ENCODE assay signal across 8 cellular contexts in genomic region chr1:85259866-85260345, GRCh38. TPM values are rescaled to one million over a fixed set of nuclear protein-coding genes. Genes with fewer than 3 reads are reported as not detected.
DNase-seq lines count a peak whose midpoint lies in the region; ATAC-seq and TF ChIP-seq lines count a peak whose summit lies in the region.

No MANE protein-coding gene starts in this region.

- no peaks in the 10 kb centered on the region for H3K9me2 ChIP-seq in OCI-LY1 (ENCODE audit: low read depth, low read length)

- TF ChIP-seq CTCF in OCI-LY1 (IDR thresholded peaks at IDR 0.05; ENCODE audit: low read length) = no peak; the same call in 1 of the 2 replicates
- no peak for TF ChIP-seq CTCF in epithelial cell of esophagus (IDR thresholded peaks at IDR 0.05; ENCODE audit: insufficient read depth, low read depth, low read length, missing control alignments)
- no peak for TF ChIP-seq CTCF in neural progenitor cell (IDR thresholded peaks at IDR 0.05)

- peaks cover 11% of the 10 kb centered on the region for H3K36me3 ChIP-seq in ES-I3 (ENCODE audit: insufficient read depth, low read length)
- peaks cover 43% of the 10 kb centered on the region for H3K36me3 ChIP-seq in OCI-LY1 (ENCODE audit: insufficient read depth, low read length)
- H3K36me3 ChIP-seq in neural progenitor cell = peaks cover 11% of the 10 kb centered on the region

- no peaks in the 10 kb centered on the region for H3K27me3 ChIP-seq in OCI-LY1 (ENCODE audit: insufficient read depth, low read length)
- no peaks in the 10 kb centered on the region for H3K27me3 ChIP-seq in neural progenitor cell

- H3K27ac ChIP-seq in OCI-LY1 (ENCODE audit: low read depth, low read length, poor library complexity, severe bottlenecking) = no peak overlapping the region
- no peak overlapping the region for H3K27ac ChIP-seq in neural progenitor cell

- H3K36me3 Mint-ChIP-seq in neural progenitor cell = peaks cover 25% of the 10 kb centered on the region

- peaks cover 11% of the 10 kb centered on the region for H3K79me2 ChIP-seq in OCI-LY1 (ENCODE audit: insufficient read depth, low read length)
- H3K79me2 ChIP-seq in neural progenitor cell (ENCODE audit: low read depth) = peaks cover 39% of the 10 kb centered on the region

- peaks cover 21% of the 10 kb centered on the region for H3K4me1 Mint-ChIP-seq in neural progenitor cell

- H3K9ac ChIP-seq in ES-I3 (ENCODE audit: low read depth, low read length) (peak overlapping the region; percentile 20; the same call in 1 of the 2 replicates), OCI-LY1 (ENCODE audit: low read length) (0 out of 2 replicates have a peak overlapping the region, but pooled peaks have one; percentile 19), neural progenitor cell (no peak overlapping the region)

- H3K4me2 ChIP-seq in OCI-LY1 (ENCODE audit: low read length) (peak overlapping the region; percentile 41), neural progenitor cell (peak overlapping the region; percentile 41)

- peaks cover 2% of the 10 kb centered on the region for H3K9me3 Mint-ChIP-seq in neural progenitor cell

- DNase-seq in epithelial cell of esophagus (ENCODE audit: low read depth) = no peak
- no peak for DNase-seq in neural progenitor cell (ENCODE audit: low spot score)
- DNase-seq in T1000 (lab: John Stamatoyannopoulos, UW) = no peak

- H3K9me3 ChIP-seq in ES-I3 (ENCODE audit: control insufficient read depth, insufficient read depth, low read length) (0 out of 2 replicates have a peak, but pooled peaks cover 4% of the 10 kb centered on the region), OCI-LY1 (ENCODE audit: low read length) (no peaks in the 10 kb centered on the region), neural progenitor cell (ENCODE audit: low read depth) (no peaks in the 10 kb centered on the region)

- H3K4me3 ChIP-seq in OCI-LY1 (ENCODE audit: low read depth, low read length, poor library complexity, severe bottlenecking) (peak overlapping the region; percentile 93), epithelial cell of esophagus (ENCODE audit: low read length) (peak overlapping the region; percentile 85), neural progenitor cell (peak overlapping the region; percentile 92)

- H4K20me1 ChIP-seq in OCI-LY1 (ENCODE audit: insufficient read depth, low read length) = no peaks in the 10 kb centered on the region
- peaks cover 25% of the 10 kb centered on the region for H4K20me1 ChIP-seq in neural progenitor cell (ENCODE audit: low read depth)

- peaks cover 4% of the 10 kb centered on the region for H3K27me3 Mint-ChIP-seq in neural progenitor cell (ENCODE audit: insufficient read depth, low read depth)

- no peak for ATAC-seq in HG02973 (IDR thresholded peaks at IDR 0.05; ENCODE audit: unreplicated experiment)
- ATAC-seq in GM21515 (IDR thresholded peaks at IDR 0.05; ENCODE audit: unreplicated experiment) = no peak
- no peak for ATAC-seq in HG02763 (IDR thresholded peaks at IDR 0.05; ENCODE audit: unreplicated experiment)

- no peak overlapping the region for H2AFZ ChIP-seq in OCI-LY1 (ENCODE audit: low read length)
- H2AFZ ChIP-seq in neural progenitor cell (replicated peaks) = peak overlapping the region; percentile 70

- H3F3A ChIP-seq in OCI-LY1 (ENCODE audit: insufficient read depth, low read length) = no peaks in the 10 kb centered on the region
- peaks cover 17% of the 10 kb centered on the region for H3F3A ChIP-seq in neural progenitor cell (ENCODE audit: low read depth)

- H3K27ac Mint-ChIP-seq in neural progenitor cell = peak overlapping the region; percentile 72

- peak overlapping the region; percentile 95 for H3K4me3 Mint-ChIP-seq in neural progenitor cell

- H3K4me1 ChIP-seq in ES-I3 (ENCODE audit: insufficient read depth, low read length) (no peaks in the 10 kb centered on the region), OCI-LY1 (ENCODE audit: insufficient read depth, low read length, severe bottlenecking) (peaks cover 11% of the 10 kb centered on the region), neural progenitor cell (peaks cover 15% of the 10 kb centered on the region)

RNA-seq across cellular contexts. Expression of gene C1orf52, which starts 0.4 kb away (rescaled TPM):
- total RNA-seq in neural progenitor cell (ENCODE audit: low replicate concordance) = 33.2 and 55.8 TPM in 2 replicates

RNA-seq across cellular contexts. Expression of gene BCL10, which starts 16.5 kb away (rescaled TPM):
- total RNA-seq in neural progenitor cell (ENCODE audit: low replicate concordance) = 17.4 and 28.2 TPM in 2 replicates

RNA-seq across cellular contexts. Expression of gene SYDE2, which starts 59.1 kb away (rescaled TPM):
- total RNA-seq in neural progenitor cell (ENCODE audit: low replicate concordance) = 10.9 and 12.0 TPM in 2 replicates
